Comparison of ENCODE assay signal across 8 cellular contexts in genomic region chr6:96897396-96898240, GRCh38. TPM values are rescaled to one million over a fixed set of nuclear protein-coding genes. Genes with fewer than 3 reads are reported as not detected.
DNase-seq lines count a peak whose midpoint lies in the region; ATAC-seq and TF ChIP-seq lines count a peak whose summit lies in the region.

TSS of gene NDUFAF4 (minus strand) at chr6:96897891. CDS start at chr6:96897801, 90 bp downstream.

- H3K4me1 Mint-ChIP-seq in CD8-positive, alpha-beta T cell (ENCODE audit: low read depth): peaks cover 39% of the 10 kb centered on the region
- H3K4me1 Mint-ChIP-seq in activated CD4-positive, alpha-beta memory T cell treated with anti-CD3 and anti-CD28 coated beads, Interleukin-2, amount 10 ng/mL, durations not matched to agents 7 days and 5 days: peaks cover 31% of the 10 kb centered on the region

- H3K4me3 Mint-ChIP-seq in CD8-positive, alpha-beta T cell: peak within 1 kb of the TSS; percentile 98
- peak within 1 kb of the TSS; percentile 95 for H3K4me3 Mint-ChIP-seq in activated CD4-positive, alpha-beta memory T cell treated with anti-CD3 and anti-CD28 coated beads, Interleukin-2, amount 10 ng/mL, durations not matched to agents 7 days and 5 days

- H3K36me3 Mint-ChIP-seq in CD8-positive, alpha-beta T cell: peaks cover 26% of the 10 kb centered on the region
- peaks cover 12% of the 10 kb centered on the region for H3K36me3 Mint-ChIP-seq in activated CD4-positive, alpha-beta memory T cell treated with anti-CD3 and anti-CD28 coated beads, Interleukin-2, amount 10 ng/mL, durations not matched to agents 7 days and 5 days (ENCODE audit: low read depth)

- intact Hi-C loops in CD8-positive, alpha-beta T cell (cut with DNase I, micrococcal nuclease): loop anchor here (1.0 to 10.0 kb wide), 13 partner anchors 26 to 1320 kb away; partner anchors contain the start of genes GPR63 (in 2 of the 2), MANEA (in 2 of the 2), MMS22L (in 2 of the 2) and UFL1 (in 2 of the 2)
- intact Hi-C loops in lower lobe of right lung (cut with DNase I): no loop called here

- no peaks in the 10 kb centered on the region for H3K27me3 ChIP-seq in CD8-positive, alpha-beta T cell (ENCODE audit: insufficient read depth, low read length)
- no peaks in the 10 kb centered on the region for H3K27me3 ChIP-seq in duodenal mucosa (ENCODE audit: control insufficient read depth in 1 of 2, insufficient read depth in 2 of 2, low read length in 2 of 2)
- no peaks in the 10 kb centered on the region for H3K27me3 ChIP-seq in lower lobe of right lung (ENCODE audit: low read depth)

- peaks cover 18% of the 10 kb centered on the region for H3K36me3 ChIP-seq in CD8-positive, alpha-beta T cell (ENCODE audit: insufficient read depth, low read length)
- H3K36me3 ChIP-seq in duodenal mucosa (ENCODE audit: control insufficient read depth in 1 of 2, insufficient read depth in 2 of 2, low read length in 2 of 2) (peaks cover 5 to 24% of the 10 kb centered on the region in 2 donors), lower lobe of right lung (peaks cover 18% of the 10 kb centered on the region)

- CTCF ChIA-PET in CD8-positive, alpha-beta T cell (lab: Charles Lee): interaction anchor here (0.6 to 2.4 kb wide), 12 partner anchors 9 to 398 kb away, joined by 3 to 13 read pairs (median 3); partner anchors contain the start of genes KLHL32 and MMS22L
- CTCF ChIA-PET in activated CD4-positive, alpha-beta memory T cell treated with anti-CD3 and anti-CD28 coated beads, Interleukin-2, amount 10 ng/mL, durations not matched to agents 7 days and 5 days (lab: Charles Lee): interaction anchor here (0.6 to 3.0 kb wide), 15 partner anchors 9 to 270 kb away, joined by 3 to 20 read pairs (median 3); partner anchors contain the start of genes GPR63 and KLHL32

- peak within 1 kb of the TSS; percentile 75 to 83 for H3K9ac ChIP-seq in duodenal mucosa (ENCODE audit: low read depth in 1 of 2, low read length in 2 of 2)

- H3K27ac Mint-ChIP-seq in CD8-positive, alpha-beta T cell: peak within 1 kb of the TSS; percentile 90
- peak within 1 kb of the TSS; percentile 93 for H3K27ac Mint-ChIP-seq in activated CD4-positive, alpha-beta memory T cell treated with anti-CD3 and anti-CD28 coated beads, Interleukin-2, amount 10 ng/mL, durations not matched to agents 7 days and 5 days

- peak within 1 kb of the TSS; percentile 91 for H3K27ac ChIP-seq in CD8-positive, alpha-beta T cell (ENCODE audit: low read depth, low read length)
- H3K27ac ChIP-seq in duodenal mucosa (ENCODE audit: low read depth, low read length): peak within 1 kb of the TSS; percentile 85
- peak within 1 kb of the TSS; percentile 90 for H3K27ac ChIP-seq in lower lobe of right lung

- peaks cover 37% of the 10 kb centered on the region for H3K4me1 ChIP-seq in CD8-positive, alpha-beta T cell (ENCODE audit: insufficient read depth, low read length)
- H3K4me1 ChIP-seq in duodenal mucosa (ENCODE audit: control insufficient read depth in 1 of 2, insufficient read depth in 2 of 2, low read length in 2 of 2) (peaks cover 21 to 29% of the 10 kb centered on the region in 2 donors), lower lobe of right lung (peaks cover 25% of the 10 kb centered on the region)

- POLR2A ChIA-PET in CD8-positive, alpha-beta T cell (lab: Charles Lee): interaction anchor here (0.7 to 3.4 kb wide), 4 partner anchors 9 to 64 kb away, joined by 3 to 17 read pairs (median 6); partner anchors contain the start of gene KLHL32
- POLR2A ChIA-PET in activated CD4-positive, alpha-beta memory T cell treated with anti-CD3 and anti-CD28 coated beads, Interleukin-2, amount 10 ng/mL, durations not matched to agents 7 days and 5 days (lab: Charles Lee): interaction anchor here (0.7 to 3.0 kb wide), 7 partner anchors 9 to 376 kb away, joined by 3 to 18 read pairs (median 4); partner anchors contain the start of genes GPR63, KLHL32 and UFL1

- peaks cover 6% of the 10 kb centered on the region for H3K27me3 Mint-ChIP-seq in CD8-positive, alpha-beta T cell (ENCODE audit: low read depth)
- peaks cover 4% of the 10 kb centered on the region for H3K27me3 Mint-ChIP-seq in activated CD4-positive, alpha-beta memory T cell treated with anti-CD3 and anti-CD28 coated beads, Interleukin-2, amount 10 ng/mL, durations not matched to agents 7 days and 5 days

- TF ChIP-seq CTCF in CD8-positive, alpha-beta T cell (IDR thresholded peaks at IDR 0.05): peak; percentile 97
- peak; percentile 95 for TF ChIP-seq CTCF in lower lobe of right lung (IDR thresholded peaks at IDR 0.05)

- peak; percentile 88 to 97 (median 95) for DNase-seq in CD8-positive, alpha-beta T cell
- DNase-seq in HK-2 (ENCODE audit: unreplicated experiment): peak; percentile 96
- peak; percentile 80 for DNase-seq in NCI-H82 treated with DMSO at 0.1 percent for 48 hours (lab: John Stamatoyannopoulos, UW; ENCODE audit: unreplicated experiment)
- peak; percentile 95 for DNase-seq in activated CD4-positive, alpha-beta memory T cell treated with anti-CD3 and anti-CD28 coated beads, Interleukin-2, amount 10 ng/mL, durations not matched to agents 7 days and 5 days
- DNase-seq in lower lobe of right lung: peak; percentile 98
- DNase-seq in stimulated activated CD4-positive, alpha-beta T cell treated with anti-CD3 and anti-CD28 coated beads, TNF-alpha, amount 100 ng/mL, for 24 hours (ENCODE audit: low read depth in 3 of 3): peak; percentile 91 to 95 (median 94)

- ATAC-seq in CD8-positive, alpha-beta T cell: peak; percentile 93
- ATAC-seq in GM19452 (IDR thresholded peaks at IDR 0.05; ENCODE audit: unreplicated experiment) (peak; percentile 89), lower lobe of right lung (peak; percentile 99 to 100)

- H3K9me3 Mint-ChIP-seq in CD8-positive, alpha-beta T cell: no peaks in the 10 kb centered on the region
- no peaks in the 10 kb centered on the region for H3K9me3 Mint-ChIP-seq in activated CD4-positive, alpha-beta memory T cell treated with anti-CD3 and anti-CD28 coated beads, Interleukin-2, amount 10 ng/mL, durations not matched to agents 7 days and 5 days

- H3K9me3 ChIP-seq in CD8-positive, alpha-beta T cell (ENCODE audit: low read length): no peaks in the 10 kb centered on the region
- no peaks in the 10 kb centered on the region for H3K9me3 ChIP-seq in duodenal mucosa (ENCODE audit: control insufficient read depth in 1 of 2, low read length in 2 of 2)
- H3K9me3 ChIP-seq in lower lobe of right lung: no peaks in the 10 kb centered on the region

- peak within 1 kb of the TSS; percentile 98 for H3K4me3 ChIP-seq in CD8-positive, alpha-beta T cell (ENCODE audit: low read depth, low read length)
- H3K4me3 ChIP-seq in duodenal mucosa (ENCODE audit: low read depth in 1 of 2, low read length in 2 of 2) (peak within 1 kb of the TSS; percentile 75 to 92), lower lobe of right lung (peak within 1 kb of the TSS; percentile 87)

RNA-seq across cellular contexts. Expression of gene NDUFAF4, which starts in this region (rescaled TPM):
- 10 to 100 TPM; 31.6 to 34.4 TPM for total RNA-seq in CD8-positive, alpha-beta T cell
- total RNA-seq in activated CD4-positive, alpha-beta memory T cell treated with anti-CD3 and anti-CD28 coated beads, Interleukin-2, amount 10 ng/mL, durations not matched to agents 7 days and 5 days: 10 to 100 TPM; 23.3 to 26.1 TPM
- 20.4 TPM for total RNA-seq in lower lobe of right lung

Comparison
In these comparisons a context has a peak if more than half of its experiments do, and no peak if none do; other contexts are left out.
1. Peak in every context shown above with its lines: DNase-seq, ATAC-seq, H3K4me3 ChIP-seq and H3K27ac ChIP-seq.